Comparison of ENCODE assay signal across 1 cellular context in the genomic region with DNA sequence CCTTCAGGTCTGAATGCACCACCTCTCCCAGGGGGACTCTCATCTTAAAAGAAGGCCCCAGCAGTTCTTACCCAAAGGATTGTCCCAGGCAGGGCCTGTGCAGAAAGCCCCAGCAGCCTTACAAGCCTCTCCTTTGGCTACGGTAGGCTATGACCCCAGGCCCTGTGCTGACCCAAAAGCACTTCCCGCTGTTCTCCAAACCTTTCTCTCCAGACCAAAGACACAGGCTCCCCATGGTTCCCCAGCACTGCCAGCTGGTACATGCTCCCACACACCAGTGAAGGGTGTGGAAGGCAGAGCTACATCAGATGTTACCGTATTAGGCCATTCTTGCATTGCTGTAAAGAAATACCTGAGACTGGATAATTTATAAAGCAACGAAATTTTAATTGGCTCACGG.
TF ChIP-seq lines count a peak whose summit lies in the region.

No MANE protein-coding gene starts in this region.

TF ChIP-seq in H1, 55 proteins besides CTCF, POLR2A, EP300 and RAD21:
- TF ChIP-seq, protein P1, sequence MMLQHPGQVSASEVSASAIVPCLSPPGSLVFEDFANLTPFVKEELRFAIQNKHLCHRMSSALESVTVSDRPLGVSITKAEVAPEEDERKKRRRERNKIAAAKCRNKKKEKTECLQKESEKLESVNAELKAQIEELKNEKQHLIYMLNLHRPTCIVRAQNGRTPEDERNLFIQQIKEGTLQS (IDR thresholded peaks at IDR 0.05; ENCODE audit: insufficient read depth, low read depth, low read length): no peak
- TF ChIP-seq POLR2AphosphoS5 (IDR thresholded peaks at IDR 0.05; ENCODE audit: low read depth, low read length) (no peak), CREB1 (IDR thresholded peaks at IDR 0.05) (no peak), TEAD4 (IDR thresholded peaks at IDR 0.05; ENCODE audit: low read depth, low read length) (no peak), SUZ12 (IDR thresholded peaks at IDR 0.05; ENCODE audit: low read length) (no peak), YY1 (IDR thresholded peaks at IDR 0.05; ENCODE audit: low read depth, low read length) (no peak), EZH2 (IDR thresholded peaks at IDR 0.05; ENCODE audit: low read depth, low read length, severe bottlenecking) (no peak), SAP30 (IDR thresholded peaks at IDR 0.05; ENCODE audit: insufficient read depth, insufficient replicate concordance, low read length) (no peak), KDM4A (IDR thresholded peaks at IDR 0.05; ENCODE audit: low read depth, low read length, severe bottlenecking) (no peak)
- TF ChIP-seq, protein P2, sequence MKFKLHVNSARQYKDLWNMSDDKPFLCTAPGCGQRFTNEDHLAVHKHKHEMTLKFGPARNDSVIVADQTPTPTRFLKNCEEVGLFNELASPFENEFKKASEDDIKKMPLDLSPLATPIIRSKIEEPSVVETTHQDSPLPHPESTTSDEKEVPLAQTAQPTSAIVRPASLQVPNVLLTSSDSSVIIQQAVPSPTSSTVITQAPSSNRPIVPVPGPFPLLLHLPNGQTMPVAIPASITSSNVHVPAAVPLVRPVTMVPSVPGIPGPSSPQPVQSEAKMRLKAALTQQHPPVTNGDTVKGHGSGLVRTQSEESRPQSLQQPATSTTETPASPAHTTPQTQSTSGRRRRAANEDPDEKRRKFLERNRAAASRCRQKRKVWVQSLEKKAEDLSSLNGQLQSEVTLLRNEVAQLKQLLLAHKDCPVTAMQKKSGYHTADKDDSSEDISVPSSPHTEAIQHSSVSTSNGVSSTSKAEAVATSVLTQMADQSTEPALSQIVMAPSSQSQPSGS (IDR thresholded peaks at IDR 0.05; ENCODE audit: low read length): no peak
TF ChIP-seq in H1: peak in this region for 0.
